25 cellular contexts compared by ENCODE assay signal in genomic region chr20:56808732-56809131, GRCh38.
DNase-seq lines count a peak whose midpoint lies in the region; FAIRE-seq and TF ChIP-seq lines count a peak whose summit lies in the region.
"Had no signal": no experiment of that assay in that cellular context is flagged by ENCODE, and none has a peak within 500 bp of the region (broad histone marks: within the 10 kb centered on the region; RNA-seq: fewer than 3 reads in every experiment).

No MANE protein-coding gene starts in this region.

- no peaks in the 10 kb centered on the region for H4K20me1 ChIP-seq in keratinocyte (ENCODE audit: control insufficient read depth, extremely low read depth, insufficient read depth, low read length)
- H4K20me1 ChIP-seq in MM.1S (ENCODE audit: insufficient read depth, low read length): no peaks in the 10 kb centered on the region

- H3K4me3 ChIP-seq in breast epithelium (peak overlapping the region in 2 of 3 donors; percentile 35 to 51), keratinocyte (ENCODE audit: control insufficient read depth in 2 of 3, extremely low read depth in 1 of 3, insufficient read depth in 2 of 3, low read depth in 1 of 3, low read length in 3 of 3) (peak overlapping the region in 2 of 3 experiments; percentile 35 to 38), suprapubic skin (no peak overlapping the region), MM.1S (ENCODE audit: low read length) (no peak overlapping the region)
- H3K4me3 ChIP-seq: heart left ventricle, left lung, thyroid gland had no signal

- H3K4me2 ChIP-seq in keratinocyte (ENCODE audit: control insufficient read depth, extremely low read depth, insufficient read depth, low read depth, low read length): peak overlapping the region; percentile 84
- no peak overlapping the region for H3K4me2 ChIP-seq in MM.1S (ENCODE audit: low read depth, low read length)

- H3K79me2 ChIP-seq in keratinocyte (ENCODE audit: control insufficient read depth, insufficient read depth, low read length) (no peaks in the 10 kb centered on the region), MM.1S (ENCODE audit: low read length) (no peaks in the 10 kb centered on the region)

- no peaks in the 10 kb centered on the region for H3K9me3 ChIP-seq in breast epithelium
- no peaks in the 10 kb centered on the region for H3K9me3 ChIP-seq in keratinocyte (ENCODE audit: control insufficient read depth, low read depth, low read length)
- no peaks in the 10 kb centered on the region for H3K9me3 ChIP-seq in suprapubic skin
- H3K9me3 ChIP-seq in MM.1S (replicated peaks; ENCODE audit: insufficient read depth, low read length): no peaks in the 10 kb centered on the region
- H3K9me3 ChIP-seq: heart left ventricle, left lung, thyroid gland had no signal

- H3K27me3 ChIP-seq in breast epithelium (no peaks in the 10 kb centered on the region), keratinocyte (ENCODE audit: control insufficient read depth, extremely low read depth, insufficient read depth, low read length) (no peaks in the 10 kb centered on the region), suprapubic skin (peaks cover 14% of the 10 kb centered on the region), MM.1S (replicated peaks; ENCODE audit: insufficient read depth, low read length) (peaks cover 12% of the 10 kb centered on the region)
- H3K27me3 ChIP-seq: thyroid gland had no signal

- H3K9me1 ChIP-seq in keratinocyte (ENCODE audit: control insufficient read depth, extremely low read depth, insufficient read depth, low read length): no peaks in the 10 kb centered on the region

- H2AFZ ChIP-seq in keratinocyte (ENCODE audit: control insufficient read depth, low read length) (peak overlapping the region; percentile 83), MM.1S (ENCODE audit: low read length) (no peak overlapping the region)

- TF ChIP-seq POLR2A in breast epithelium (IDR thresholded peaks at IDR 0.05): no peak
- TF ChIP-seq POLR2A in suprapubic skin (IDR thresholded peaks at IDR 0.05): no peak

- FAIRE-seq in keratinocyte (lab: Jason Lieb, UNC): peak; percentile 83
- FAIRE-seq: G401.6, GM19239 had no signal

- dilution Hi-C loops in keratinocyte (cut with MboI; ENCODE audit: extremely low pct_ligation_motif_present, low sequenced_read_pairs): no loop called here

- H3K36me3 ChIP-seq in breast epithelium (no peaks in the 10 kb centered on the region), keratinocyte (ENCODE audit: control insufficient read depth in 2 of 2, extremely low read depth in 1 of 2, insufficient read depth in 2 of 2, low read length in 2 of 2) (no peaks in the 10 kb centered on the region), suprapubic skin (no peaks in the 10 kb centered on the region), MM.1S (replicated peaks; ENCODE audit: insufficient read depth, low read length) (no peaks in the 10 kb centered on the region)
- H3K36me3 ChIP-seq: heart left ventricle, left lung, thyroid gland had no signal

- H3K9ac ChIP-seq in keratinocyte (ENCODE audit: control insufficient read depth, extremely low read depth, insufficient read depth, low read length): peak overlapping the region; percentile 66
- no peak overlapping the region for H3K9ac ChIP-seq in MM.1S (ENCODE audit: low read length)

- TF ChIP-seq EP300 in suprapubic skin (IDR thresholded peaks at IDR 0.05): no peak

- TF ChIP-seq CTCF in breast epithelium (IDR thresholded peaks at IDR 0.05): no peak
- TF ChIP-seq CTCF in keratinocyte (optimal IDR thresholded peaks at IDR 0.05 in 1 of 3, IDR thresholded peaks at IDR 0.05 in 1 of 3, conservative IDR thresholded peaks at IDR 0.05 in 1 of 3; ENCODE audit: extremely low read depth in 1 of 3, insufficient read depth in 2 of 3, low read length in 3 of 3): no peak
- no peak for TF ChIP-seq CTCF in suprapubic skin (IDR thresholded peaks at IDR 0.05)
- no peak for TF ChIP-seq CTCF in MM.1S (IDR thresholded peaks at IDR 0.05; ENCODE audit: low read length)

- H3K4me1 ChIP-seq in breast epithelium: peaks cover 0 to 4% of the 10 kb centered on the region in 2 donors
- H3K4me1 ChIP-seq in keratinocyte (ENCODE audit: control insufficient read depth, extremely low read depth, insufficient read depth, low read length): peaks cover 49% of the 10 kb centered on the region
- peaks cover 33% of the 10 kb centered on the region for H3K4me1 ChIP-seq in suprapubic skin
- no peaks in the 10 kb centered on the region for H3K4me1 ChIP-seq in MM.1S (ENCODE audit: low read length)
- H3K4me1 ChIP-seq: heart left ventricle, left lung, thyroid gland had no signal

- no peaks in the 10 kb centered on the region for H3F3A ChIP-seq in MM.1S (ENCODE audit: insufficient read depth, low read length)

- DNase-seq in HPDE6-E6E7 (ENCODE audit: extremely low spot score) (peak; percentile 98), breast epithelium (ENCODE audit: low spot score in 2 of 2) (peak in 1 of 2 donors; percentile 86), keratinocyte (ENCODE audit: low read depth, low spot score) (no peak), suprapubic skin (ENCODE audit: low spot score in 2 of 2) (no peak), GM03348 (ENCODE audit: low spot score) (no peak), MM.1S (no peak), SK-N-DZ (ENCODE audit: low spot score) (no peak)
- DNase-seq: activated CD4-positive, alpha-beta T cell treated with anti-CD3 and anti-CD28 coated beads for 4 hours; activated gamma-delta T cell treated with Interleukin-2 at 50 U/mL for 16 hours; activated naive CD8-positive, alpha-beta T cell treated with anti-CD3 and anti-CD28 coated beads, Interleukin-2, amount 50 U/mL, for 24 hours; activated T-cell treated with anti-CD3 and anti-CD28 coated beads, Interleukin-2, amount 50 U/mL, for 1 hour; HCEC 1CT; heart left ventricle; left lung; mesendoderm; MV-4-11; naive B cell; NCI-H446; PC-3; Right ventricle myocardium superior; stimulated activated CD8-positive, alpha-beta memory T cell treated with anti-CD3 and anti-CD28 coated beads, Interleukin-4, amount 100 ng/mL, for 48 hours; stimulated activated naive CD8-positive, alpha-beta T cell treated with anti-CD3 and anti-CD28 coated beads, Interleukin-15, amount 100 ng/mL, for 72 hours; thyroid gland had no signal

- intact Hi-C loops in breast epithelium (cut with DNase I; ENCODE audit: low total_unique reads): loop anchor here (10.0 kb wide), 1 partner anchor 164 kb away; no protein-coding TSS in a partner anchor

- H3K27ac ChIP-seq in breast epithelium (peak overlapping the region; percentile 87 to 90), keratinocyte (ENCODE audit: control insufficient read depth, insufficient read depth, low read length) (peak overlapping the region; percentile 80), suprapubic skin (peak overlapping the region; percentile 81), MM.1S (ENCODE audit: low read length) (no peak overlapping the region)
- H3K27ac ChIP-seq: heart left ventricle, left lung, thyroid gland had no signal

- WGBS in suprapubic skin: 30% methylated on average over 8 of the region's 8 CpGs

- no peaks in the 10 kb centered on the region for H3K9me2 ChIP-seq in MM.1S (replicated peaks; ENCODE audit: insufficient read depth, low read length)

Comparison
In these comparisons a context has a peak if more than half of its experiments do, and no peak if none do; other contexts are left out.
1. H3K4me3 ChIP-seq: peak in breast epithelium (2 of 3) and keratinocyte (2 of 3); none in suprapubic skin (single experiment) and MM.1S (single experiment).